Comparison of ENCODE assay signal across 19 cellular contexts in the genomic region with DNA sequence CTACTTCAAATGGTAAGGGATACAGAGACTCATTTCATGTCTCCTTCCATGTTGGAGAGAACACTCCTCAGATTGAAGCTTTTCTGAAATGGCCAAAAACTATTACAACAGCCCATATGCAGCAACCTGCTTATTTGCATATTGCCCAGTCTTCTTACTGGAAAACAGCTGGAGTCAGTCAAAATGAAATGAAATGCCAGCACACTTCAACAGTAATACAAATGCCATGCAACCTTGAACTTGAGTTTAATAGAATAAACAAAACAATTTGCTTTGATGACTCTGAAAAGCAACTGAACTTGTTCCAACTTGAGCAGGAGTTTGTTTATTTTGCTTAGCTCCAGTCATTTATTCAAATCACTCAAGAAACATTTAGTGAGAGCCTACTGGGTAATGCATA. TPM values are rescaled to one million over a fixed set of nuclear protein-coding genes. Genes with fewer than 3 reads are reported as not detected.
A peak's percentile ranks its signal among the peaks of the same experiment; 100 is the strongest.
DNase-seq lines count a peak whose midpoint lies in the region; ATAC-seq, FAIRE-seq and TF ChIP-seq lines count a peak whose summit lies in the region.
"Had no signal": no experiment of that assay in that cellular context is flagged by ENCODE, and none has a peak within 500 bp of the region (broad histone marks: within the 10 kb centered on the region; RNA-seq: fewer than 3 reads in every experiment).

No MANE protein-coding gene starts in this region.

- BruUV-seq in HepG2 (replicated peaks; lab: Mats Ljungman, UMichigan), result no TSS peak

- TF ChIP-seq CTCF in AG10803 (conservative IDR thresholded peaks at IDR 0.05; ENCODE audit: low read length) (no peak), cardiac fibroblast (IDR thresholded peaks at IDR 0.05; ENCODE audit: low read depth, low read length) (no peak), HepG2 (CRISPR knock-in tag; IDR thresholded peaks at IDR 0.05) (no peak), GM10266 (IDR thresholded peaks at IDR 0.05; ENCODE audit: control insufficient read depth, insufficient read depth, low read depth, missing control alignments) (no peak)

- no peak overlapping the region for H2AFZ ChIP-seq in HepG2 (ENCODE audit: low read length)

- no peak for ATAC-seq in HepG2
- ATAC-seq in GM18909 (IDR thresholded peaks at IDR 0.05; ENCODE audit: poor library complexity, unreplicated experiment), result no peak

- no peak for TF ChIP-seq RAD21 in HepG2 (CRISPR knock-in tag; IDR thresholded peaks at IDR 0.05)

- CTCF ChIA-PET in HepG2 (lab: Yijun Ruan, JAX; ENCODE audit: low intra/inter-chr PET ratio, low total read pairs), result no interaction called here

- no peak for FAIRE-seq in HepG2 (lab: Jason Lieb, UNC)
- FAIRE-seq: GM18507 had no signal

- no peaks in the 10 kb centered on the region for H3K79me2 ChIP-seq in HepG2 (ENCODE audit: insufficient read depth, low read length)

- H3K9me3 ChIP-seq in MG63 (no peaks in the 10 kb centered on the region), HepG2 (ENCODE audit: low read length) (no peaks in the 10 kb centered on the region)
- H3K9me3 ChIP-seq: right atrium auricular region had no signal

- H3K27me3 ChIP-seq in MG63 (no peaks in the 10 kb centered on the region), HepG2 (ENCODE audit: control insufficient read depth in 1 of 2, insufficient read depth in 2 of 2, low read length in 2 of 2) (no peaks in the 10 kb centered on the region)
- H3K27me3 ChIP-seq: right atrium auricular region had no signal

- TF ChIP-seq EP300 in HepG2 (IDR thresholded peaks at IDR 0.05; ENCODE audit: low read depth in 2 of 2, low read length in 2 of 2) (no peak), HepG2 (CRISPR knock-in tag; IDR thresholded peaks at IDR 0.05; ENCODE audit: borderline replicate concordance) (no peak)

- TF ChIP-seq POLR2A in HepG2 (IDR thresholded peaks at IDR 0.05; ENCODE audit: insufficient read depth in 1 of 2, low read depth in 2 of 2, low read length in 2 of 2), result no peak

- POLR2A ChIA-PET in HepG2 (lab: Yijun Ruan, JAX), result no interaction called here

- H3K4me2 ChIP-seq in HepG2 (ENCODE audit: low read depth, low read length), result no peak overlapping the region

- H3K4me3 ChIP-seq in AG10803 (ENCODE audit: low read length), result no peak overlapping the region
- no peak overlapping the region for H3K4me3 ChIP-seq in MG63
- no peak overlapping the region for H3K4me3 ChIP-seq in cardiac fibroblast (replicated peaks in 1 of 2; ENCODE audit: low read depth in 2 of 2, low read length in 2 of 2)
- no peak overlapping the region for H3K4me3 ChIP-seq in HepG2 (replicated peaks in 1 of 3; ENCODE audit: insufficient read depth in 1 of 3, low read depth in 2 of 3, low read length in 3 of 3)
- H3K4me3 ChIP-seq: right atrium auricular region had no signal

- DNase-seq in AG10803 (ENCODE audit: low read depth) (peak; percentile 18), MG63 (peak; percentile 14), cardiac fibroblast (ENCODE audit: low read depth in 2 of 2) (peak; percentile 86 to 91), HepG2 (ENCODE audit: low spot score) (no peak), GM10266 (ENCODE audit: extremely low spot score) (no peak), NOMO-1 treated with dmso at 0.1 percent for 144 hours (lab: John Stamatoyannopoulos, UW; ENCODE audit: unreplicated experiment) (no peak), AG08395 (ENCODE audit: low spot score) (no peak)
- DNase-seq: activated CD4-positive, alpha-beta memory T cell treated with anti-CD3 and anti-CD28 coated beads, Interleukin-2, amount 10 ng/mL, durations not matched to agents 7 days and 5 days; activated effector memory CD4-positive, alpha-beta T cell treated with anti-CD3 and anti-CD28 coated beads, Interleukin-2, amount 50 U/mL, for 16 hours; GF-D8; GOT3; islet precursor cell; NCI-H446 treated with DMSO at 0.1 percent for 48 hours; SIG-M5; stimulated activated naive CD4-positive, alpha-beta T cell treated with Interleukin-2 at 50 U/mL for 16 hours had no signal

- H3K27ac ChIP-seq in HepG2 (ENCODE audit: extremely low read length, insufficient read depth, low read length), result no peak overlapping the region
- H3K27ac ChIP-seq: C4-2B, right atrium auricular region had no signal

- in situ Hi-C loops in HepG2 (cut with HindIII; ENCODE audit: extremely low pct_ligation_motif_present, low pct_unique_long_range_greater_than_20kb), result no loop called here

- intact Hi-C loops in HepG2 (cut with micrococcal nuclease; ENCODE audit: unreplicated experiment), result no loop called here

- H4K20me1 ChIP-seq in HepG2 (ENCODE audit: insufficient read depth, low read length), result no peaks in the 10 kb centered on the region

- H3K4me1 ChIP-seq in HepG2 (ENCODE audit: insufficient read depth, low read length), result no peaks in the 10 kb centered on the region
- H3K4me1 ChIP-seq: right atrium auricular region had no signal

- no peak overlapping the region for H3K9ac ChIP-seq in HepG2 (ENCODE audit: insufficient read depth, low read depth, low read length)

- H3K36me3 ChIP-seq in MG63, result no peaks in the 10 kb centered on the region
- H3K36me3 ChIP-seq in HepG2 (replicated peaks in 1 of 2; ENCODE audit: control insufficient read depth in 1 of 2, insufficient read depth in 2 of 2, low read length in 2 of 2), result no peaks in the 10 kb centered on the region
- H3K36me3 ChIP-seq: right atrium auricular region had no signal

TF ChIP-seq in HepG2, 621 proteins besides CTCF, POLR2A, EP300 and RAD21:
- no peak for TF ChIP-seq CBX2 (IDR thresholded peaks at IDR 0.05; ENCODE audit: low read depth, low read length)
- TF ChIP-seq CBX2 (CRISPR knock-in tag; IDR thresholded peaks at IDR 0.05; ENCODE audit: low read depth), result no peak
- peak; percentile 83; the same call in 1 of the 2 replicates for TF ChIP-seq NFKBIZ (CRISPR knock-in tag; IDR thresholded peaks at IDR 0.05)
- TF ChIP-seq ZNF567 (CRISPR knock-in tag; IDR thresholded peaks at IDR 0.05; ENCODE audit: borderline replicate concordance), result no peak

RNA-seq across cellular contexts. Expression of a gene that starts 49.8 kb away (rescaled TPM):
- total RNA-seq in MG63 (2014; rRNA removed; shearing (Covaris generic); ENCODE audit: low replicate concordance), result 0.79 and 1.5 TPM in 2 replicates
- 0.31 and 0.39 TPM in 2 replicates for total RNA-seq in HepG2 (2016; rRNA removed; fragmentation: Illumina TruSeq; extraction: Trizol)
- total RNA-seq in HepG2 (2016; cell fraction: cytosol; rRNA removed; fragmentation: Illumina TruSeq; extraction: Trizol; ENCODE audit: low read depth), result 0.18 TPM in 1 of 2 replicates, not detected in the other
- total RNA-seq in HepG2 (2016; cell fraction: insoluble cytoplasmic fraction; rRNA removed; fragmentation: Illumina TruSeq; extraction: Trizol), result 0.35 and 0.61 TPM in 2 replicates
- 0.07 and 0.15 TPM in 2 replicates for total RNA-seq in HepG2 (2016; cell fraction: membrane; rRNA removed; fragmentation: Illumina TruSeq; extraction: Trizol)
- total RNA-seq in HepG2 (2016; cell fraction: nucleus; rRNA removed; fragmentation: Illumina TruSeq; extraction: Trizol), result 0.91 and 1.6 TPM in 2 replicates
- polyA plus RNA-seq in HepG2 (2011; rRNA removed), result 0.31 and 0.33 TPM in 2 replicates
- 0.11 and 0.21 TPM in 2 replicates for polyA plus RNA-seq in HepG2 (2011; cell fraction: cytosol; rRNA removed)
- 0.10 and 0.16 TPM in 2 replicates for polyA plus RNA-seq in HepG2 (2011; cell fraction: nucleus; rRNA removed)
- 0.15 and 0.24 TPM in 2 replicates for polyA plus RNA-seq in HepG2 (2012)
- 0.02 TPM in 1 of 2 replicates, not detected in the other for polyA plus RNA-seq in HepG2 (2016; cell fraction: cytosol; fragmentation: Illumina TruSeq; extraction: Trizol; ENCODE audit: low read depth)
- polyA plus RNA-seq in HepG2 (2016; cell fraction: insoluble cytoplasmic fraction; fragmentation: Illumina TruSeq; extraction: Trizol; ENCODE audit: low read depth), result 0.47 and 0.73 TPM in 2 replicates
- 0.07 and 0.08 TPM in 2 replicates for polyA plus RNA-seq in HepG2 (2016; cell fraction: membrane; fragmentation: Illumina TruSeq; extraction: Trizol; ENCODE audit: low read depth)
- polyA plus RNA-seq in HepG2 (2016; cell fraction: nucleus; fragmentation: Illumina TruSeq; extraction: Trizol; ENCODE audit: insufficient read depth, low read depth), result 1.9 and 2.0 TPM in 2 replicates
- polyA minus RNA-seq in HepG2 (2011; rRNA and poly(A)+ RNA removed; ENCODE audit: low replicate concordance), result 0.42 and 0.90 TPM in 2 replicates
- 0.26 and 0.89 TPM in 2 replicates for polyA minus RNA-seq in HepG2 (2011; cell fraction: cytosol; rRNA and poly(A)+ RNA removed)
- 0.75 and 1.3 TPM in 2 replicates for polyA minus RNA-seq in HepG2 (2011; cell fraction: nucleus; rRNA and poly(A)+ RNA removed)
- total RNA-seq: activated CD4-positive, alpha-beta memory T cell treated with anti-CD3 and anti-CD28 coated beads, Interleukin-2, amount 10 ng/mL, durations not matched to agents 7 days and 5 days had no signal

Comparison
In these comparisons a context has a peak if more than half of its experiments do, and no peak if none do; other contexts are left out.
1. DNase-seq: peak in AG10803 (single experiment), MG63 (single experiment) and cardiac fibroblast (2 of 2); none in HepG2 (single experiment), GM10266 (single experiment), NOMO-1 treated with dmso at 0.1 percent for 144 hours (single experiment) and AG08395 (single experiment).